Comparison of ENCODE assay signal across 1 cellular context in the genomic region with DNA sequence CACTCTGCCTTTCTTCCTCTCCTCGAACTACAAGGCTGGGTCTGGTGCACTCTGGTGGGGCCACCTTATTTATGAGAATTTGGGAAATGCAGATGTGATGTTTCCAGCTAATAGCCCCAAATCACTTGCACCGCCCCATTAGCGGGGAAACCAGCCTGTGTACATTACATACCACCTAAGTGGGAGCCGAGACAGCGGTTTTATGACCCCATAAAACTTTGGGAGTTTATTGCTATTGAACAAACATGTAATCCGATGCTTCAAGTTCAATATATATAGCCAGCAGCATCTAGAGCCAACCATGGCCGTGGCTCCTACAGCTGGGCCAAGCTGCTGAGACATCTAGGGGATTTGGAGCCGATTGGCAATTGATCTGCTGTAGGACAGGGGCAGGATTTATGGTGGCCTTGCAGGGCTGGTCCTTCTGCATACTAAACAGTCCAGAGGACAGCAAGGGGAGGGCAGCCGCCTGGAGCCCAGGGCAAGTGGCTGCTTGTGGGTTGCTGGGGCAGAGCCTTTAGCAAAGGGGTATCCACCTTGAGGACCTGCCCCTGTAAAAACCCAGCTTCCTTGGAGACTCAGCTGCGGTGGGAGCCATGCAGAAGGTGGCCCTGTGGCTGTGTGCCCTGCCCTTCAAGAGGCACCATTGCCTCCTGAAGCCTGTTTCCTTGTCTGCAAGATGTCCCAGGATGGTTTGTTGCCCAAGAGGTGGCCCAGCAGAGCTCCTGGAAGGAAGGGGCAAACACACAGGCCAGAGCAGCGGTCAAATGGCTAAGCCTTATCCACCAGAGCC.
TF ChIP-seq lines count a peak whose summit lies in the region.

No MANE protein-coding gene starts in this region.

TF ChIP-seq in HEK293, 187 proteins besides CTCF, POLR2A, EP300 and RAD21 (continued from another document and continues in another):
- TF ChIP-seq, protein P1, sequence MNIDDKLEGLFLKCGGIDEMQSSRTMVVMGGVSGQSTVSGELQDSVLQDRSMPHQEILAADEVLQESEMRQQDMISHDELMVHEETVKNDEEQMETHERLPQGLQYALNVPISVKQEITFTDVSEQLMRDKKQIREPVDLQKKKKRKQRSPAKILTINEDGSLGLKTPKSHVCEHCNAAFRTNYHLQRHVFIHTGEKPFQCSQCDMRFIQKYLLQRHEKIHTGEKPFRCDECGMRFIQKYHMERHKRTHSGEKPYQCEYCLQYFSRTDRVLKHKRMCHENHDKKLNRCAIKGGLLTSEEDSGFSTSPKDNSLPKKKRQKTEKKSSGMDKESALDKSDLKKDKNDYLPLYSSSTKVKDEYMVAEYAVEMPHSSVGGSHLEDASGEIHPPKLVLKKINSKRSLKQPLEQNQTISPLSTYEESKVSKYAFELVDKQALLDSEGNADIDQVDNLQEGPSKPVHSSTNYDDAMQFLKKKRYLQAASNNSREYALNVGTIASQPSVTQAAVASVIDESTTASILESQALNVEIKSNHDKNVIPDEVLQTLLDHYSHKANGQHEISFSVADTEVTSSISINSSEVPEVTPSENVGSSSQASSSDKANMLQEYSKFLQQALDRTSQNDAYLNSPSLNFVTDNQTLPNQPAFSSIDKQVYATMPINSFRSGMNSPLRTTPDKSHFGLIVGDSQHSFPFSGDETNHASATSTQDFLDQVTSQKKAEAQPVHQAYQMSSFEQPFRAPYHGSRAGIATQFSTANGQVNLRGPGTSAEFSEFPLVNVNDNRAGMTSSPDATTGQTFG (tag by site-specific recombination; IDR thresholded peaks at IDR 0.05; ENCODE audit: borderline replicate concordance) = no peak
- TF ChIP-seq SP2 (tag by site-specific recombination; IDR thresholded peaks at IDR 0.05) = no peak
- TF ChIP-seq, protein P2, sequence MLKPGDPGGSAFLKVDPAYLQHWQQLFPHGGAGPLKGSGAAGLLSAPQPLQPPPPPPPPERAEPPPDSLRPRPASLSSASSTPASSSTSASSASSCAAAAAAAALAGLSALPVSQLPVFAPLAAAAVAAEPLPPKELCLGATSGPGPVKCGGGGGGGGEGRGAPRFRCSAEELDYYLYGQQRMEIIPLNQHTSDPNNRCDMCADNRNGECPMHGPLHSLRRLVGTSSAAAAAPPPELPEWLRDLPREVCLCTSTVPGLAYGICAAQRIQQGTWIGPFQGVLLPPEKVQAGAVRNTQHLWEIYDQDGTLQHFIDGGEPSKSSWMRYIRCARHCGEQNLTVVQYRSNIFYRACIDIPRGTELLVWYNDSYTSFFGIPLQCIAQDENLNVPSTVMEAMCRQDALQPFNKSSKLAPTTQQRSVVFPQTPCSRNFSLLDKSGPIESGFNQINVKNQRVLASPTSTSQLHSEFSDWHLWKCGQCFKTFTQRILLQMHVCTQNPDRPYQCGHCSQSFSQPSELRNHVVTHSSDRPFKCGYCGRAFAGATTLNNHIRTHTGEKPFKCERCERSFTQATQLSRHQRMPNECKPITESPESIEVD (tag by site-specific recombination; IDR thresholded peaks at IDR 0.05) = no peak; the same call in 1 of the 2 replicates
- TF ChIP-seq GLI4 (tag by site-specific recombination; IDR thresholded peaks at IDR 0.05) = no peak
- no peak for TF ChIP-seq ZNF555 (tag by site-specific recombination; conservative IDR thresholded peaks at IDR 0.05)
- TF ChIP-seq ZNF670 (tag by site-specific recombination; IDR thresholded peaks at IDR 0.05; ENCODE audit: low read depth) = no peak
- TF ChIP-seq, protein P3, sequence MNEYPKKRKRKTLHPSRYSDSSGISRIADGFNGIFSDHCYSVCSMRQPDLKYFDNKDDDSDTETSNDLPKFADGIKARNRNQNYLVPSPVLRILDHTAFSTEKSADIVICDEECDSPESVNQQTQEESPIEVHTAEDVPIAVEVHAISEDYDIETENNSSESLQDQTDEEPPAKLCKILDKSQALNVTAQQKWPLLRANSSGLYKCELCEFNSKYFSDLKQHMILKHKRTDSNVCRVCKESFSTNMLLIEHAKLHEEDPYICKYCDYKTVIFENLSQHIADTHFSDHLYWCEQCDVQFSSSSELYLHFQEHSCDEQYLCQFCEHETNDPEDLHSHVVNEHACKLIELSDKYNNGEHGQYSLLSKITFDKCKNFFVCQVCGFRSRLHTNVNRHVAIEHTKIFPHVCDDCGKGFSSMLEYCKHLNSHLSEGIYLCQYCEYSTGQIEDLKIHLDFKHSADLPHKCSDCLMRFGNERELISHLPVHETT (tag by site-specific recombination; IDR thresholded peaks at IDR 0.05) = no peak
- no peak for TF ChIP-seq ZNF610 (tag by site-specific recombination; IDR thresholded peaks at IDR 0.05; ENCODE audit: borderline replicate concordance)
- TF ChIP-seq, protein P4, sequence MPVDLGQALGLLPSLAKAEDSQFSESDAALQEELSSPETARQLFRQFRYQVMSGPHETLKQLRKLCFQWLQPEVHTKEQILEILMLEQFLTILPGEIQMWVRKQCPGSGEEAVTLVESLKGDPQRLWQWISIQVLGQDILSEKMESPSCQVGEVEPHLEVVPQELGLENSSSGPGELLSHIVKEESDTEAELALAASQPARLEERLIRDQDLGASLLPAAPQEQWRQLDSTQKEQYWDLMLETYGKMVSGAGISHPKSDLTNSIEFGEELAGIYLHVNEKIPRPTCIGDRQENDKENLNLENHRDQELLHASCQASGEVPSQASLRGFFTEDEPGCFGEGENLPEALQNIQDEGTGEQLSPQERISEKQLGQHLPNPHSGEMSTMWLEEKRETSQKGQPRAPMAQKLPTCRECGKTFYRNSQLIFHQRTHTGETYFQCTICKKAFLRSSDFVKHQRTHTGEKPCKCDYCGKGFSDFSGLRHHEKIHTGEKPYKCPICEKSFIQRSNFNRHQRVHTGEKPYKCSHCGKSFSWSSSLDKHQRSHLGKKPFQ (tag by site-specific recombination; IDR thresholded peaks at IDR 0.05) = peak; percentile 76
- TF ChIP-seq ZNF184 (tag by site-specific recombination; IDR thresholded peaks at IDR 0.05) = no peak
- TF ChIP-seq BCL11A (tag by site-specific recombination; IDR thresholded peaks at IDR 0.05; ENCODE audit: low read depth) = 0 out of 2 replicates have a peak, but pooled peaks have one; percentile 48
- no peak for TF ChIP-seq ZNF677 (tag by site-specific recombination; IDR thresholded peaks at IDR 0.05)
- TF ChIP-seq ZBTB7A (tag by site-specific recombination; IDR thresholded peaks at IDR 0.05; ENCODE audit: low read depth) = no peak
- TF ChIP-seq, protein P5, sequence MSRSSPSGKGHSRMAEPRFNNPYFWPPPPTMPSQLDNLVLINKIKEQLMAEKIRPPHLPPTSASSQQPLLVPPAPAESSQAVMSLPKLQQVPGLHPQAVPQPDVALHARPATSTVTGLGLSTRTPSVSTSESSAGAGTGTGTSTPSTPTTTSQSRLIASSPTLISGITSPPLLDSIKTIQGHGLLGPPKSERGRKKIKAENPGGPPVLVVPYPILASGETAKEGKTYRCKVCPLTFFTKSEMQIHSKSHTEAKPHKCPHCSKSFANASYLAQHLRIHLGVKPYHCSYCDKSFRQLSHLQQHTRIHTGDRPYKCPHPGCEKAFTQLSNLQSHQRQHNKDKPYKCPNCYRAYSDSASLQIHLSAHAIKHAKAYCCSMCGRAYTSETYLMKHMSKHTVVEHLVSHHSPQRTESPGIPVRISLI (tag by site-specific recombination; IDR thresholded peaks at IDR 0.05) = no peak
- no peak for TF ChIP-seq PRDM1 (tag by site-specific recombination; IDR thresholded peaks at IDR 0.05)
- no peak for TF ChIP-seq ZNF530 (tag by site-specific recombination; IDR thresholded peaks at IDR 0.05; ENCODE audit: low read depth)
- no peak for TF ChIP-seq ZNF48 (tag by site-specific recombination; IDR thresholded peaks at IDR 0.05)
- TF ChIP-seq ZNF140 (tag by site-specific recombination; IDR thresholded peaks at IDR 0.05) = no peak
- TF ChIP-seq ZNF404 (tag by site-specific recombination; IDR thresholded peaks at IDR 0.05) = no peak
- TF ChIP-seq ZEB2 (tag by site-specific recombination; IDR thresholded peaks at IDR 0.05) = peak; percentile 80
- peak; percentile 71; the same call in 1 of the 2 replicates for TF ChIP-seq ZNF24 (tag by site-specific recombination; IDR thresholded peaks at IDR 0.05)
- no peak for TF ChIP-seq MYNN (tag by site-specific recombination; IDR thresholded peaks at IDR 0.05; ENCODE audit: borderline replicate concordance)
- no peak for TF ChIP-seq OVOL3 (tag by site-specific recombination; IDR thresholded peaks at IDR 0.05)
- TF ChIP-seq KLF9 (tag by site-specific recombination; IDR thresholded peaks at IDR 0.05; ENCODE audit: low read depth) = no peak
- 0 out of 2 replicates have a peak, but pooled peaks have one; percentile 52 for TF ChIP-seq ZNF629 (tag by site-specific recombination; IDR thresholded peaks at IDR 0.05)
- TF ChIP-seq, protein P6, sequence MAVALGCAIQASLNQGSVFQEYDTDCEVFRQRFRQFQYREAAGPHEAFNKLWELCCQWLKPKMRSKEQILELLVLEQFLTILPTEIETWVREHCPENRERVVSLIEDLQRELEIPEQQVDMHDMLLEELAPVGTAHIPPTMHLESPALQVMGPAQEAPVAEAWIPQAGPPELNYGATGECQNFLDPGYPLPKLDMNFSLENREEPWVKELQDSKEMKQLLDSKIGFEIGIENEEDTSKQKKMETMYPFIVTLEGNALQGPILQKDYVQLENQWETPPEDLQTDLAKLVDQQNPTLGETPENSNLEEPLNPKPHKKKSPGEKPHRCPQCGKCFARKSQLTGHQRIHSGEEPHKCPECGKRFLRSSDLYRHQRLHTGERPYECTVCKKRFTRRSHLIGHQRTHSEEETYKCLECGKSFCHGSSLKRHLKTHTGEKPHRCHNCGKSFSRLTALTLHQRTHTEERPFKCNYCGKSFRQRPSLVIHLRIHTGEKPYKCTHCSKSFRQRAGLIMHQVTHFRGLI (tag by site-specific recombination; IDR thresholded peaks at IDR 0.05) = 0 out of 2 replicates have a peak, but pooled peaks have one; percentile 59
- no peak for TF ChIP-seq ZNF768 (tag by site-specific recombination; IDR thresholded peaks at IDR 0.05)
- TF ChIP-seq ZNF660 (tag by site-specific recombination; IDR thresholded peaks at IDR 0.05) = no peak
- TF ChIP-seq ZNF514 (tag by site-specific recombination; IDR thresholded peaks at IDR 0.05) = no peak
- TF ChIP-seq, protein P7, sequence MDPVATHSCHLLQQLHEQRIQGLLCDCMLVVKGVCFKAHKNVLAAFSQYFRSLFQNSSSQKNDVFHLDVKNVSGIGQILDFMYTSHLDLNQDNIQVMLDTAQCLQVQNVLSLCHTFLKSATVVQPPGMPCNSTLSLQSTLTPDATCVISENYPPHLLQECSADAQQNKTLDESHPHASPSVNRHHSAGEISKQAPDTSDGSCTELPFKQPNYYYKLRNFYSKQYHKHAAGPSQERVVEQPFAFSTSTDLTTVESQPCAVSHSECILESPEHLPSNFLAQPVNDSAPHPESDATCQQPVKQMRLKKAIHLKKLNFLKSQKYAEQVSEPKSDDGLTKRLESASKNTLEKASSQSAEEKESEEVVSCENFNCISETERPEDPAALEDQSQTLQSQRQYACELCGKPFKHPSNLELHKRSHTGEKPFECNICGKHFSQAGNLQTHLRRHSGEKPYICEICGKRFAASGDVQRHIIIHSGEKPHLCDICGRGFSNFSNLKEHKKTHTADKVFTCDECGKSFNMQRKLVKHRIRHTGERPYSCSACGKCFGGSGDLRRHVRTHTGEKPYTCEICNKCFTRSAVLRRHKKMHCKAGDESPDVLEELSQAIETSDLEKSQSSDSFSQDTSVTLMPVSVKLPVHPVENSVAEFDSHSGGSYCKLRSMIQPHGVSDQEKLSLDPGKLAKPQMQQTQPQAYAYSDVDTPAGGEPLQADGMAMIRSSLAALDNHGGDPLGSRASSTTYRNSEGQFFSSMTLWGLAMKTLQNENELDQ (tag by site-specific recombination; IDR thresholded peaks at IDR 0.05; ENCODE audit: low read depth) = no peak
- no peak for TF ChIP-seq ZNF155 (tag by site-specific recombination; IDR thresholded peaks at IDR 0.05)
- no peak for TF ChIP-seq ZNF433 (tag by site-specific recombination; IDR thresholded peaks at IDR 0.05; ENCODE audit: low read depth)
- TF ChIP-seq, protein P8, sequence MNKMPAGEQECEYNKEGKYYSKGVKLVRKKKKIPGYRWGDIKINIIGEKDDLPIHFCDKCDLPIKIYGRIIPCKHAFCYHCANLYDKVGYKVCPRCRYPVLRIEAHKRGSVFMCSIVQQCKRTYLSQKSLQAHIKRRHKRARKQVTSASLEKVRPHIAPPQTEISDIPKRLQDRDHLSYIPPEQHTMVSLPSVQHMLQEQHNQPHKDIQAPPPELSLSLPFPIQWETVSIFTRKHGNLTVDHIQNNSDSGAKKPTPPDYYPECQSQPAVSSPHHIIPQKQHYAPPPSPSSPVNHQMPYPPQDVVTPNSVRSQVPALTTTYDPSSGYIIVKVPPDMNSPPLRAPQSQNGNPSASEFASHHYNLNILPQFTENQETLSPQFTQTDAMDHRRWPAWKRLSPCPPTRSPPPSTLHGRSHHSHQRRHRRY (tag by site-specific recombination; IDR thresholded peaks at IDR 0.05) = no peak
- no peak for TF ChIP-seq ZNF391 (tag by site-specific recombination; IDR thresholded peaks at IDR 0.05; ENCODE audit: borderline replicate concordance, low read depth)
- TF ChIP-seq ZNF626 (tag by site-specific recombination; IDR thresholded peaks at IDR 0.05) = no peak
- TF ChIP-seq ZNF175 (tag by site-specific recombination; IDR thresholded peaks at IDR 0.05) = no peak
- TF ChIP-seq ZNF10 (tag by site-specific recombination; IDR thresholded peaks at IDR 0.05) = 0 out of 2 replicates have a peak, but pooled peaks have one; percentile 23
- TF ChIP-seq ZNF423 (tag by site-specific recombination; IDR thresholded peaks at IDR 0.05) = no peak
- TF ChIP-seq ZNF558 (tag by site-specific recombination; IDR thresholded peaks at IDR 0.05) = no peak
- TF ChIP-seq, protein P9, sequence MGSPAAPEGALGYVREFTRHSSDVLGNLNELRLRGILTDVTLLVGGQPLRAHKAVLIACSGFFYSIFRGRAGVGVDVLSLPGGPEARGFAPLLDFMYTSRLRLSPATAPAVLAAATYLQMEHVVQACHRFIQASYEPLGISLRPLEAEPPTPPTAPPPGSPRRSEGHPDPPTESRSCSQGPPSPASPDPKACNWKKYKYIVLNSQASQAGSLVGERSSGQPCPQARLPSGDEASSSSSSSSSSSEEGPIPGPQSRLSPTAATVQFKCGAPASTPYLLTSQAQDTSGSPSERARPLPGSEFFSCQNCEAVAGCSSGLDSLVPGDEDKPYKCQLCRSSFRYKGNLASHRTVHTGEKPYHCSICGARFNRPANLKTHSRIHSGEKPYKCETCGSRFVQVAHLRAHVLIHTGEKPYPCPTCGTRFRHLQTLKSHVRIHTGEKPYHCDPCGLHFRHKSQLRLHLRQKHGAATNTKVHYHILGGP (tag by site-specific recombination; IDR thresholded peaks at IDR 0.05) = no peak
- no peak for TF ChIP-seq ZFP3 (tag by site-specific recombination; IDR thresholded peaks at IDR 0.05; ENCODE audit: low read depth)
- no peak for TF ChIP-seq ZNF350 (tag by site-specific recombination; IDR thresholded peaks at IDR 0.05)
